In genomic region chr9:137136926-137137607, GRCh38 we compare ENCODE assay signal across 14 cellular contexts. TPM values are rescaled to one million over a fixed set of nuclear protein-coding genes. Genes with fewer than 3 reads are reported as not detected.
"Had no signal": no experiment of that assay in that cellular context is flagged by ENCODE, and none has a peak within 500 bp of the region (broad histone marks: within the 10 kb centered on the region; RNA-seq: fewer than 3 reads in every experiment).

No MANE protein-coding gene starts in this region.

- H3K36me3 ChIP-seq: right lobe of liver had no signal

- H3K4me1 ChIP-seq: foreskin keratinocyte, right lobe of liver had no signal

- DNase-seq: activated CD4-positive, alpha-beta T cell treated with anti-CD3 and anti-CD28 coated beads for 1 hour; activated CD4-positive, alpha-beta T cell treated with anti-CD3 and anti-CD28 coated beads, Interleukin-2, amount 50 U/mL, for 48 hours; activated naive CD4-positive, alpha-beta T cell treated with Interleukin-2 at 50 U/mL for 16 hours; aorta; effector memory CD4-positive, alpha-beta T cell; foreskin keratinocyte; immature natural killer cell; mesendoderm; occipital lobe; right lobe of liver had no signal

- H3K4me3 ChIP-seq: right lobe of liver had no signal

- H3K27ac ChIP-seq: foreskin keratinocyte, right lobe of liver had no signal

- ATAC-seq: activated T-helper 17 cell treated with anti-CD3 and anti-CD28 coated beads, Interleukin-2, amount 50 U/mL, for 72 hours; foreskin keratinocyte; right lobe of liver had no signal

- H3K9me3 ChIP-seq: right lobe of liver had no signal

RNA-seq across cellular contexts. Expression of gene GRIN1, which starts 1.9 kb away (rescaled TPM):
- total RNA-seq: aorta, right lobe of liver had no signal
- polyA plus RNA-seq: aorta, immature natural killer cell had no signal

RNA-seq across cellular contexts. Expression of gene LRRC26, which starts 32.8 kb away (rescaled TPM):
- total RNA-seq: activated T-helper 17 cell treated with anti-CD3 and anti-CD28 coated beads, Interleukin-2, amount 50 U/mL, for 72 hours; aorta; foreskin keratinocyte had no signal
- polyA plus RNA-seq: aorta, foreskin keratinocyte had no signal

RNA-seq across cellular contexts. Expression of gene TMEM210, which starts 34.8 kb away (rescaled TPM):
- total RNA-seq: activated T-helper 17 cell treated with anti-CD3 and anti-CD28 coated beads, Interleukin-2, amount 50 U/mL, for 72 hours; aorta; foreskin keratinocyte; lower leg skin; occipital lobe; progenitor cell of endocrine pancreas; right lobe of liver; temporal lobe had no signal
- polyA plus RNA-seq: aorta, foreskin keratinocyte, immature natural killer cell had no signal
